Comparison of ENCODE assay signal across 30 cellular contexts in the genomic region with DNA sequence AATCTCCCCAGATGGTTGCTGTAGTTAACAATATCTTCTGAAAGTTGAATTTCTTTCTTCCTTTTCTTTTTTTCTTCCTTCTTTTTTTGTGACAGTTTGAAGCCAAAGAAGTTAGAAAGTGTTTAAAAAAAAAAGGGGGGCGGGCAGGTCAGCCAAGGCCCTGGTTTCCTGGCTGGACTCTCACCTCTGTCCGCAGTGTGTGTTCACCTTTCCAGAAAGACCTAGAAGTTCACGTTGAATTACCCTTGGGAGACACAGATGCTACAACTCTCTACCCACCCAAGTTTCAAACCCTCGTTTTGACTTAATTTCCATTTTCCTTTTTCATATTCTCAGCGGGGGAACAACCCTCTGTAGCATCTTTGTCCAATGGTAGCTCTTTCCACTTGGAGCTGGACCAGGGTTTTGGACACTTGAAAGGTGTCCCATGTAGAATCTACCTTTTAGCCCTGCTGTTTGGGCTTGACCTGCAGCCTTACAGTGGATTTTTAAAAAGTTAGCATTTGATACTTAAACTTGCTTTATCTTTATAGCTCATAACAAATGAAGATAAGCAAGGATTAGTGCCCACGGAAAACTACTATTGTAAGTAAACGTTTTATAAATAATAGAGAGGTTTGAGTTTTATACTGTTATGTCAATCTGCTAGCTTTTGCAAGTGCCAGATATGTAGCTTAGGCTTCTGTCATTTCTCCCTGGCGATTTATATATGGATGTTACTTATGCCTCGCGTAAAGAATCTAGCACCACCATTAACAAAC. TPM values are rescaled to one million over a fixed set of nuclear protein-coding genes. Genes with fewer than 3 reads are reported as not detected.
DNase-seq lines count a peak whose midpoint lies in the region; ATAC-seq, FAIRE-seq and TF ChIP-seq lines count a peak whose summit lies in the region.
"Had no signal": no experiment of that assay in that cellular context is flagged by ENCODE, and none has a peak within 500 bp of the region (broad histone marks: within the 10 kb centered on the region; RNA-seq: fewer than 3 reads in every experiment).

No MANE protein-coding gene starts in this region.

- TF ChIP-seq CTCF in liver (IDR thresholded peaks at IDR 0.05; ENCODE audit: low read depth, low read length, missing input control) (no peak), HepG2 (CRISPR knock-in tag; IDR thresholded peaks at IDR 0.05) (no peak), OCI-LY3 (IDR thresholded peaks at IDR 0.05; ENCODE audit: low read depth, low read length) (no peak), right lobe of liver (IDR thresholded peaks at IDR 0.05) (no peak)

- TF ChIP-seq POLR2A in HepG2 (IDR thresholded peaks at IDR 0.05; ENCODE audit: insufficient read depth in 1 of 2, low read depth in 2 of 2, low read length in 2 of 2) (no peak), right lobe of liver (IDR thresholded peaks at IDR 0.05) (no peak)

- H2AFZ ChIP-seq in HepG2 (ENCODE audit: low read length) (no peak overlapping the region), OCI-LY3 (ENCODE audit: low read depth, low read length) (0 out of 2 replicates have a peak overlapping the region, but pooled peaks have one; percentile 33)

- H3K36me3 ChIP-seq in liver (ENCODE audit: control insufficient read depth in 4 of 4, insufficient read depth in 3 of 4, low read depth in 1 of 4, low read length in 3 of 4) (no peaks in the 10 kb centered on the region), HepG2 (replicated peaks in 1 of 2; ENCODE audit: control insufficient read depth in 1 of 2, insufficient read depth in 2 of 2, low read length in 2 of 2) (no peaks in the 10 kb centered on the region), OCI-LY3 (replicated peaks; ENCODE audit: low read depth, low read length) (no peaks in the 10 kb centered on the region), right lobe of liver (no peaks in the 10 kb centered on the region)
- H3K36me3 ChIP-seq: BLaER1 treated with 17β-estradiol and CSF1 and Interleukin-3, amounts not matched to agents 10 nM and 100 nM had no signal

- no peak for ATAC-seq in HepG2
- ATAC-seq in right lobe of liver: peak; percentile 36 to 71 (median 62)
- ATAC-seq in HG03175 (IDR thresholded peaks at IDR 0.05; ENCODE audit: unreplicated experiment): no peak
- ATAC-seq: A549; CD8-positive, alpha-beta T cell; GM12878 had no signal

- intact Hi-C loops in HepG2 (cut with micrococcal nuclease; ENCODE audit: unreplicated experiment) (no loop called here), right lobe of liver (cut with DNase I) (no loop called here)

- TF ChIP-seq RAD21 in liver (IDR thresholded peaks at IDR 0.05) (no peak), HepG2 (CRISPR knock-in tag; IDR thresholded peaks at IDR 0.05) (no peak)

- BruUV-seq in HepG2 (replicated peaks; lab: Mats Ljungman, UMichigan): no TSS peak

- H3K27ac ChIP-seq in liver (ENCODE audit: low read depth in 1 of 2, low read length in 2 of 2): peak overlapping the region; percentile 63 to 68
- H3K27ac ChIP-seq in HepG2 (ENCODE audit: extremely low read length, insufficient read depth, low read length): no peak overlapping the region
- H3K27ac ChIP-seq in OCI-LY3 (ENCODE audit: low read length): no peak overlapping the region
- peak overlapping the region in 2 of 3 donors; percentile 70 to 81 for H3K27ac ChIP-seq in right lobe of liver
- H3K27ac ChIP-seq: 22Rv1; A549; BLaER1 treated with 17β-estradiol and CSF1 and Interleukin-3, amounts not matched to agents 10 nM and 100 nM; C4-2B had no signal

- FAIRE-seq in HepG2 (lab: Jason Lieb, UNC): no peak
- FAIRE-seq: A549, GM12878, GM12892, GM18507 had no signal

- in situ Hi-C loops in HepG2 (cut with HindIII; ENCODE audit: extremely low pct_ligation_motif_present, low pct_unique_long_range_greater_than_20kb): no loop called here

- POLR2A ChIA-PET in HepG2 (lab: Yijun Ruan, JAX): no interaction called here

- CTCF ChIA-PET in HepG2 (lab: Yijun Ruan, JAX; ENCODE audit: low intra/inter-chr PET ratio, low total read pairs): no interaction called here

- H3K9ac ChIP-seq in liver (ENCODE audit: low read depth in 1 of 2, low read length in 2 of 2): no peak overlapping the region
- H3K9ac ChIP-seq in HepG2 (ENCODE audit: insufficient read depth, low read depth, low read length): no peak overlapping the region
- H3K9ac ChIP-seq in OCI-LY3 (ENCODE audit: low read length): no peak overlapping the region
- H3K9ac ChIP-seq: BLaER1 treated with 17β-estradiol and CSF1 and Interleukin-3, amounts not matched to agents 10 nM and 100 nM had no signal

- H3K4me1 ChIP-seq in liver (ENCODE audit: control insufficient read depth in 4 of 4, insufficient read depth in 4 of 4, low read length in 3 of 4) (peaks cover 5 to 45% (median 26%) of the 10 kb centered on the region in 4 donors), HepG2 (ENCODE audit: insufficient read depth, low read length) (peaks cover 30% of the 10 kb centered on the region), OCI-LY3 (ENCODE audit: low read length) (no peaks in the 10 kb centered on the region), right lobe of liver (peaks cover 0 to 44% (median 9%) of the 10 kb centered on the region in 4 donors)
- H3K4me1 ChIP-seq: A549; BLaER1 treated with 17β-estradiol and CSF1 and Interleukin-3, amounts not matched to agents 10 nM and 100 nM; Caco-2 had no signal

- DNase-seq in HepG2 (ENCODE audit: low spot score): no peak
- peak in 1 of 3 donors; percentile 58 for DNase-seq in right lobe of liver
- DNase-seq in activated T-cell treated with anti-CD3 and anti-CD28 coated beads for 4 hours: no peak
- DNase-seq: AML-193; Caco-2; Calu3; CD4-positive, alpha-beta T cell; CD8-positive, alpha-beta T cell; DMS 273 treated with DMSO at 0.1 percent for 48 hours; DMS153; DMS53; DMS79; DND-41; EL; GDM1 had no signal

- no peaks in the 10 kb centered on the region for H3K79me2 ChIP-seq in HepG2 (ENCODE audit: insufficient read depth, low read length)
- no peaks in the 10 kb centered on the region for H3K79me2 ChIP-seq in OCI-LY3 (ENCODE audit: low read length)

- no peak overlapping the region for H3K4me2 ChIP-seq in HepG2 (ENCODE audit: low read depth, low read length)
- no peak overlapping the region for H3K4me2 ChIP-seq in OCI-LY3 (ENCODE audit: low read length)
- H3K4me2 ChIP-seq: A549; BLaER1 treated with 17β-estradiol and CSF1 and Interleukin-3, amounts not matched to agents 10 nM and 100 nM had no signal

- H4K20me1 ChIP-seq in HepG2 (ENCODE audit: insufficient read depth, low read length): no peaks in the 10 kb centered on the region
- no peaks in the 10 kb centered on the region for H4K20me1 ChIP-seq in OCI-LY3 (ENCODE audit: insufficient read depth, low read length)
- H4K20me1 ChIP-seq: BLaER1 treated with 17β-estradiol and CSF1 and Interleukin-3, amounts not matched to agents 10 nM and 100 nM had no signal

- 68% methylated on average over 10 of the region's 10 CpGs for WGBS in liver
- WGBS in HepG2 (ENCODE audit: low lambda C conversion rate): 61% methylated on average over 10 of the region's 10 CpGs
- 59% methylated on average over 10 of the region's 10 CpGs for WGBS in right lobe of liver (ENCODE audit: insufficient coverage, low coverage, low lambda C conversion rate, missing lambda C conversion rate)

- H3K27me3 ChIP-seq in liver (ENCODE audit: control insufficient read depth in 4 of 4, insufficient read depth in 4 of 4, low read length in 3 of 4) (no peaks in the 10 kb centered on the region), HepG2 (ENCODE audit: control insufficient read depth in 1 of 2, insufficient read depth in 2 of 2, low read length in 2 of 2) (no peaks in the 10 kb centered on the region), OCI-LY3 (ENCODE audit: low read depth, low read length) (no peaks in the 10 kb centered on the region), right lobe of liver (no peaks in the 10 kb centered on the region)
- H3K27me3 ChIP-seq: BLaER1 treated with 17β-estradiol and CSF1 and Interleukin-3, amounts not matched to agents 10 nM and 100 nM had no signal

- H3K9me3 ChIP-seq in liver (ENCODE audit: control insufficient read depth in 4 of 4, low read length in 3 of 4) (no peaks in the 10 kb centered on the region), HepG2 (ENCODE audit: low read length) (no peaks in the 10 kb centered on the region), OCI-LY3 (ENCODE audit: insufficient read depth, low read length) (no peaks in the 10 kb centered on the region), right lobe of liver (no peaks in the 10 kb centered on the region)
- H3K9me3 ChIP-seq: A549; BLaER1 treated with 17β-estradiol and CSF1 and Interleukin-3, amounts not matched to agents 10 nM and 100 nM; Caco-2 had no signal

- no peak overlapping the region for H3K4me3 ChIP-seq in liver (ENCODE audit: low read depth in 1 of 3, low read length in 3 of 3)
- H3K4me3 ChIP-seq in HepG2 (replicated peaks in 1 of 3; ENCODE audit: insufficient read depth in 1 of 3, low read depth in 2 of 3, low read length in 3 of 3): no peak overlapping the region
- H3K4me3 ChIP-seq in OCI-LY3 (ENCODE audit: low read length): no peak overlapping the region
- H3K4me3 ChIP-seq in right lobe of liver: no peak overlapping the region
- H3K4me3 ChIP-seq: A549; BLaER1 treated with 17β-estradiol and CSF1 and Interleukin-3, amounts not matched to agents 10 nM and 100 nM; GM12878 had no signal

- TF ChIP-seq EP300 in HepG2 (IDR thresholded peaks at IDR 0.05; ENCODE audit: low read depth in 2 of 2, low read length in 2 of 2) (no peak), HepG2 (CRISPR knock-in tag; IDR thresholded peaks at IDR 0.05; ENCODE audit: borderline replicate concordance) (no peak)

RNA-seq across cellular contexts. Expression of gene MEP1B, which starts 20.0 kb away (rescaled TPM):
- total RNA-seq in liver (under 1 TPM in 1 of 2 donors, not detected in 1; 0.08 TPM), HepG2 (2016; rRNA removed; fragmentation: Illumina TruSeq; extraction: Trizol) (not detected in 2 replicates), right lobe of liver (1 to 10 TPM in 1 of 6 experiments, under 1 TPM in 3, not detected in 2; 0.56 to 1.7 (median 0.66) TPM)
- polyA plus RNA-seq in liver (under 1 TPM; 0.09 to 0.11 TPM), HepG2 (2011; rRNA removed) (not detected in 2 replicates)
- not detected in 2 replicates for total RNA-seq in HepG2 (2016; cell fraction: cytosol; rRNA removed; fragmentation: Illumina TruSeq; extraction: Trizol; ENCODE audit: low read depth)
- not detected in 2 replicates for total RNA-seq in HepG2 (2016; cell fraction: insoluble cytoplasmic fraction; rRNA removed; fragmentation: Illumina TruSeq; extraction: Trizol)
- total RNA-seq in HepG2 (2016; cell fraction: membrane; rRNA removed; fragmentation: Illumina TruSeq; extraction: Trizol): not detected in 2 replicates
- total RNA-seq in HepG2 (2016; cell fraction: nucleus; rRNA removed; fragmentation: Illumina TruSeq; extraction: Trizol): not detected in 2 replicates
- polyA plus RNA-seq in HepG2 (2011; cell fraction: cytosol; rRNA removed): not detected in 2 replicates
- not detected in 2 replicates for polyA plus RNA-seq in HepG2 (2011; cell fraction: nucleus; rRNA removed)
- polyA plus RNA-seq in HepG2 (2012): not detected in 2 replicates
- not detected in 2 replicates for polyA plus RNA-seq in HepG2 (2016; cell fraction: cytosol; fragmentation: Illumina TruSeq; extraction: Trizol; ENCODE audit: low read depth)
- polyA plus RNA-seq in HepG2 (2016; cell fraction: insoluble cytoplasmic fraction; fragmentation: Illumina TruSeq; extraction: Trizol; ENCODE audit: low read depth): not detected in 2 replicates
- polyA plus RNA-seq in HepG2 (2016; cell fraction: membrane; fragmentation: Illumina TruSeq; extraction: Trizol; ENCODE audit: low read depth): not detected in 2 replicates
- not detected in 2 replicates for polyA plus RNA-seq in HepG2 (2016; cell fraction: nucleus; fragmentation: Illumina TruSeq; extraction: Trizol; ENCODE audit: insufficient read depth, low read depth)
- polyA minus RNA-seq in HepG2 (2011; rRNA and poly(A)+ RNA removed; ENCODE audit: low replicate concordance): not detected in 2 replicates
- not detected in 2 replicates for polyA minus RNA-seq in HepG2 (2011; cell fraction: cytosol; rRNA and poly(A)+ RNA removed)
- polyA minus RNA-seq in HepG2 (2011; cell fraction: nucleus; rRNA and poly(A)+ RNA removed): not detected in 2 replicates
- total RNA-seq: A172; B cell; Caco-2; Calu3; CD4-positive, alpha-beta T cell; CD8-positive, alpha-beta T cell; Daoy; G401; GM12878 had no signal
- polyA plus RNA-seq: BJ had no signal

Comparison
In these comparisons a context has a peak if more than half of its experiments do, and no peak if none do; other contexts are left out.
1. H3K27ac ChIP-seq: peak in liver (2 of 2) and right lobe of liver (2 of 3); none in HepG2 (single experiment) and OCI-LY3 (single experiment).
2. ATAC-seq: peak in right lobe of liver (4 of 4); none in HepG2 (single experiment) and HG03175 (single experiment).